1 cellular context compared by ENCODE assay signal in genomic region chr1:56065729-56066128, GRCh38.
TF ChIP-seq lines count a peak whose summit lies in the region.

No MANE protein-coding gene starts in this region.

TF ChIP-seq in IMR-90, 13 proteins besides CTCF, POLR2A, EP300 and RAD21:
- TF ChIP-seq SMC3 (IDR thresholded peaks at IDR 0.05; ENCODE audit: low read depth, low read length) (no peak), RFX5 (IDR thresholded peaks at IDR 0.05; ENCODE audit: low read depth, low read length) (no peak), ELK1 (IDR thresholded peaks at IDR 0.05; ENCODE audit: borderline replicate concordance, low read depth, low read length) (no peak), CEBPB (IDR thresholded peaks at IDR 0.05; ENCODE audit: low read depth, low read length) (no peak), MAZ (IDR thresholded peaks at IDR 0.05; ENCODE audit: borderline replicate concordance, low read depth, low read length) (no peak)
